20 cellular contexts compared by ENCODE assay signal in genomic region chr22:19396934-19397728, GRCh38. TPM values are rescaled to one million over a fixed set of nuclear protein-coding genes. Genes with fewer than 3 reads are reported as not detected.
DNase-seq lines count a peak whose midpoint lies in the region; ATAC-seq, FAIRE-seq and TF ChIP-seq lines count a peak whose summit lies in the region.
"Had no signal": no experiment of that assay in that cellular context is flagged by ENCODE, and none has a peak within 500 bp of the region (broad histone marks: within the 10 kb centered on the region; RNA-seq: fewer than 3 reads in every experiment).

No MANE protein-coding gene starts in this region.

- intact Hi-C loops in heart left ventricle (cut with DNase I), result loop anchor here in 1 of 10 donors (10.0 kb wide), 1 partner anchor 212 kb away; no protein-coding TSS in a partner anchor
- intact Hi-C loops in cardiac septum (cut with DNase I), result no loop called here
- intact Hi-C loops in K562 (cut with micrococcal nuclease), result loop anchor here (1.0 to 10.0 kb wide), 6 partner anchors 11 to 228 kb away; partner anchors contain the start of genes C22orf39, CDC45 and UFD1
- intact Hi-C loops in upper lobe of right lung (cut with DNase I), result no loop called here

- peak; percentile 98 for TF ChIP-seq EP300 in K562 (IDR thresholded peaks at IDR 0.05; ENCODE audit: low read length)

- POLR2A ChIA-PET in K562 (lab: Yijun Ruan, JAX), result interaction anchor here (0.6 to 15.8 kb wide), 28 partner anchors 10 to 625 kb away, joined by 3 to 245 read pairs (median 6); partner anchors contain the start of genes C22orf39, CDC45, DGCR2 and HIRA

- TF ChIP-seq CTCF in heart left ventricle (IDR thresholded peaks at IDR 0.05) (no peak), K562 (IDR thresholded peaks at IDR 0.05 in 2 of 3, conservative IDR thresholded peaks at IDR 0.05 in 1 of 3; ENCODE audit: insufficient read depth in 2 of 3, low read depth in 1 of 3, low read length in 3 of 3) (no peak), upper lobe of right lung (IDR thresholded peaks at IDR 0.05) (no peak)

- peaks cover 0 to 99% (median 92%) of the 10 kb centered on the region in 9 donors for H3K36me3 ChIP-seq in heart left ventricle
- H3K36me3 ChIP-seq in K562 (ENCODE audit: control insufficient read depth, insufficient read depth, low read length), result peaks cover 94% of the 10 kb centered on the region
- peaks cover 75% of the 10 kb centered on the region for H3K36me3 ChIP-seq in upper lobe of right lung

- peak overlapping the region; percentile 48 for H3K4me2 ChIP-seq in K562 (ENCODE audit: insufficient read depth, low read length)
- H3K4me2 ChIP-seq: BLaER1 treated with 17β-estradiol and CSF1 and Interleukin-3, amounts not matched to agents 10 nM and 100 nM had no signal

- H3K27ac ChIP-seq in heart left ventricle (peak overlapping the region in 1 of 12 donors; percentile 42), K562 (ENCODE audit: extremely low read depth, low read depth, low read length) (peak overlapping the region; percentile 73), upper lobe of right lung (no peak overlapping the region)
- H3K27ac ChIP-seq: BLaER1 treated with 17β-estradiol and CSF1 and Interleukin-3, amounts not matched to agents 10 nM and 100 nM; SJSA1 had no signal

- peak; percentile 100 for FAIRE-seq in K562 (lab: Jason Lieb, UNC)
- FAIRE-seq: H54, HepG2 had no signal

- ATAC-seq in heart left ventricle, result peak in 3 of 4 donors; percentile 52 to 93 (median 91)
- peak; percentile 98 for ATAC-seq in K562
- no peak for ATAC-seq in left lobe of liver
- no peak for ATAC-seq in upper lobe of right lung
- ATAC-seq: CD8-positive, alpha-beta T cell; HepG2 had no signal

- DNase-seq in heart left ventricle (peak in 1 of 5 donors; percentile 65), cardiac septum (ENCODE audit: low spot score) (no peak), NCI-H446 treated with DMSO at 0.1 percent for 48 hours (lab: John Stamatoyannopoulos, UW) (peak; percentile 21), K562 (ENCODE audit: extremely low read depth in 1 of 4, low spot score in 3 of 4) (peak; percentile 97 to 100 (median 99)), left lobe of liver (ENCODE audit: low spot score) (peak; percentile 34), hepatic stellate cell (ENCODE audit: low spot score) (no peak), upper lobe of right lung (no peak)
- no peak for DNase-seq in stimulated activated CD4-positive, alpha-beta T cell treated with anti-CD3 and anti-CD28 coated beads, Interleukin-4, amount 100 ng/mL, for 1 hour
- DNase-seq: CD8-positive, alpha-beta T cell; DMS79 treated with DMSO at 0.1 percent for 48 hours; HFFc6; KG1; NCI-H1417; NCI-H2029; NCI-H510A treated with DMSO at 0.1 percent for 48 hours; NCI-H82 had no signal

- H3K9me3 ChIP-seq in heart left ventricle, result no peaks in the 10 kb centered on the region
- H3K9me3 ChIP-seq in K562 (replicated peaks; ENCODE audit: control insufficient read depth, insufficient read depth, low read depth, low read length), result no peaks in the 10 kb centered on the region
- no peaks in the 10 kb centered on the region for H3K9me3 ChIP-seq in upper lobe of right lung
- H3K9me3 ChIP-seq: BLaER1 treated with 17β-estradiol and CSF1 and Interleukin-3, amounts not matched to agents 10 nM and 100 nM; SJSA1 had no signal

- peak overlapping the region; percentile 28 for H2AFZ ChIP-seq in K562 (ENCODE audit: low read depth, low read length)

- H3K4me3 ChIP-seq in heart left ventricle, result no peak overlapping the region
- H3K4me3 ChIP-seq in K562, result no peak overlapping the region; the same call in 1 of the 2 replicates
- H3K4me3 ChIP-seq in upper lobe of right lung, result no peak overlapping the region
- H3K4me3 ChIP-seq: BLaER1 treated with 17β-estradiol and CSF1 and Interleukin-3, amounts not matched to agents 10 nM and 100 nM; SJSA1 had no signal

- no peaks in the 10 kb centered on the region for H3K27me3 ChIP-seq in heart left ventricle
- no peaks in the 10 kb centered on the region for H3K27me3 ChIP-seq in K562 (ENCODE audit: control insufficient read depth in 2 of 2, insufficient read depth in 2 of 2, low read length in 2 of 2)
- H3K27me3 ChIP-seq in upper lobe of right lung, result no peaks in the 10 kb centered on the region
- H3K27me3 ChIP-seq: BLaER1 treated with 17β-estradiol and CSF1 and Interleukin-3, amounts not matched to agents 10 nM and 100 nM; SJSA1 had no signal

- CTCF ChIA-PET in K562 (lab: Yijun Ruan, JAX; ENCODE audit: low intra/inter-chr PET ratio), result interaction anchor here (0.6 to 1.0 kb wide), 3 partner anchors 23 to 285 kb away, joined by 3 read pairs; no protein-coding TSS in a partner anchor

- H3K4me1 ChIP-seq in heart left ventricle (peaks cover 0 to 5% (median 0%) of the 10 kb centered on the region in 12 donors), K562 (replicated peaks in 1 of 2; ENCODE audit: control insufficient read depth in 2 of 2, insufficient read depth in 2 of 2, low read length in 2 of 2) (peaks cover 31 to 32% of the 10 kb centered on the region in 2 experiments), upper lobe of right lung (no peaks in the 10 kb centered on the region)
- H3K4me1 ChIP-seq: BLaER1 treated with 17β-estradiol and CSF1 and Interleukin-3, amounts not matched to agents 10 nM and 100 nM; SJSA1 had no signal

- WGBS in heart left ventricle, 4 donors, result 65 to 78% (median 68%) methylated on average over 6 of the region's 6 CpGs
- WGBS in K562 (ENCODE audit: insufficient coverage, low coverage, missing lambda C conversion rate), result 3% methylated on average over 6 of the region's 6 CpGs

- H3K9ac ChIP-seq in K562 (ENCODE audit: insufficient read depth in 1 of 2, low read depth in 2 of 2, low read length in 2 of 2), result peak overlapping the region; percentile 54 to 80; a peak in 3 of 4 replicates
- H3K9ac ChIP-seq: BLaER1 treated with 17β-estradiol and CSF1 and Interleukin-3, amounts not matched to agents 10 nM and 100 nM had no signal

- no TSS peak for BruUV-seq in K562 (replicated peaks; lab: Mats Ljungman, UMichigan)

- peak in 1 of 2 experiments; percentile 37; a peak in 1 of 4 replicates for TF ChIP-seq RAD21 in K562 (CRISPR knock-in tag; conservative IDR thresholded peaks at IDR 0.05 in 1 of 2, IDR thresholded peaks at IDR 0.05 in 1 of 2)

- H3K79me2 ChIP-seq in K562 (ENCODE audit: control insufficient read depth, insufficient read depth, low read length), result peaks cover 15% of the 10 kb centered on the region; the same call in 2 of the 3 replicates

- H3K9me1 ChIP-seq in K562 (ENCODE audit: control insufficient read depth, insufficient read depth, low read length), result peaks cover 11% of the 10 kb centered on the region

- 0 out of 2 replicates have a peak, but pooled peaks cover 5% of the 10 kb centered on the region for H4K20me1 ChIP-seq in K562 (replicated peaks; ENCODE audit: control insufficient read depth, insufficient read depth, low read length)

- no peak for TF ChIP-seq POLR2A in heart left ventricle (IDR thresholded peaks at IDR 0.05)
- no peak for TF ChIP-seq POLR2A in K562 (conservative IDR thresholded peaks at IDR 0.05)

- in situ Hi-C loops in K562 (cut with MboI), result no loop called here

RNA-seq across cellular contexts. Expression of gene HIRA, which starts 34.4 kb away (rescaled TPM):
- total RNA-seq in heart left ventricle (10 to 100 TPM; 13.0 to 25.4 (median 17.3) TPM), cardiac septum (15.0 TPM), K562 (2014; rRNA removed) (58.3 and 70.6 TPM in 2 replicates), K562 (2014; rRNA removed; fragmentation: Illumina TruSeq; extraction: Trizol) (53.9 and 54.0 TPM in 2 replicates), K562 (2015; rRNA removed; fragmentation: Illumina TruSeq; extraction: Trizol) (57.5 and 58.4 TPM in 2 replicates), K562 (2021) (115 and 132 TPM in 2 replicates), left lobe of liver (20.2 TPM), upper lobe of right lung (23.3 TPM)
- polyA plus RNA-seq in heart left ventricle (10 to 100 TPM in 1 of 2 donors, 1 to 10 TPM in 1; 3.7 to 17.8 TPM), K562 (2011; rRNA removed) (71.7 and 82.2 TPM in 2 replicates), K562 (2014; fragmentation: Illumina TruSeq; extraction: Trizol) (106 and 114 TPM in 2 replicates), K562 (2014; fragmentation: Nextera tagmentation; extraction: Ambion mirVana) (1 to 10 TPM in 1 of 2 experiments, under 1 TPM in 1; 0.96 to 1.2 TPM), K562 (2014; rRNA removed) (80.0 and 80.8 TPM in 2 replicates)
- total RNA-seq in K562 (2011; cell fraction: chromatin; rRNA removed; ENCODE audit: low replicate concordance), result 103 and 120 TPM in 2 replicates
- 79.7 and 81.6 TPM in 2 replicates for total RNA-seq in K562 (2011; cell fraction: nucleolus; rRNA removed)
- total RNA-seq in K562 (2011; cell fraction: nucleoplasm; rRNA removed), result 66.5 and 67.1 TPM in 2 replicates
- polyA plus RNA-seq in K562 (2011; cell fraction: cytosol; rRNA removed), result 105 and 109 TPM in 2 replicates
- polyA plus RNA-seq in K562 (2011; cell fraction: nucleus; rRNA removed), result 104 and 124 TPM in 2 replicates
- polyA plus RNA-seq in K562 (2012), result 91.6 and 91.8 TPM in 2 replicates
- polyA minus RNA-seq in K562 (2011; rRNA and poly(A)+ RNA removed), result 93.7 and 126 TPM in 2 replicates
- 65.3 and 93.4 TPM in 2 replicates for polyA minus RNA-seq in K562 (2011; cell fraction: cytosol; rRNA and poly(A)+ RNA removed)
- polyA minus RNA-seq in K562 (2011; cell fraction: nucleus; rRNA and poly(A)+ RNA removed), result 30.3 and 61.3 TPM in 2 replicates

RNA-seq across cellular contexts. Expression of gene MRPL40, which starts 35.2 kb away (rescaled TPM):
- total RNA-seq in heart left ventricle (10 to 100 TPM; 39.9 to 62.7 (median 54.2) TPM), cardiac septum (44.1 TPM), K562 (2014; rRNA removed) (160 and 182 TPM in 2 replicates), K562 (2014; rRNA removed; fragmentation: Illumina TruSeq; extraction: Trizol) (208 and 209 TPM in 2 replicates), K562 (2015; rRNA removed; fragmentation: Illumina TruSeq; extraction: Trizol) (181 and 198 TPM in 2 replicates), K562 (2021) (132 and 144 TPM in 2 replicates), left lobe of liver (27.8 TPM), upper lobe of right lung (20.5 TPM)
- polyA plus RNA-seq in heart left ventricle (100 to 1,000 TPM in 1 of 2 donors, 10 to 100 TPM in 1; 42.1 to 119 TPM), K562 (2011; rRNA removed) (175 and 219 TPM in 2 replicates), K562 (2014; fragmentation: Illumina TruSeq; extraction: Trizol) (197 and 237 TPM in 2 replicates), K562 (2014; fragmentation: Nextera tagmentation; extraction: Ambion mirVana) (100 to 1,000 TPM; 601 to 652 TPM), K562 (2014; rRNA removed) (223 TPM in 2 replicates)
- total RNA-seq in K562 (2011; cell fraction: chromatin; rRNA removed; ENCODE audit: low replicate concordance), result 13.9 and 26.1 TPM in 2 replicates
- 29.0 and 32.5 TPM in 2 replicates for total RNA-seq in K562 (2011; cell fraction: nucleolus; rRNA removed)
- 25.1 and 32.0 TPM in 2 replicates for total RNA-seq in K562 (2011; cell fraction: nucleoplasm; rRNA removed)
- polyA plus RNA-seq in K562 (2011; cell fraction: cytosol; rRNA removed), result 88.3 and 113 TPM in 2 replicates
- polyA plus RNA-seq in K562 (2011; cell fraction: nucleus; rRNA removed), result 34.6 and 66.5 TPM in 2 replicates
- polyA plus RNA-seq in K562 (2012), result 159 TPM in 2 replicates
- polyA minus RNA-seq in K562 (2011; rRNA and poly(A)+ RNA removed), result 52.5 and 73.2 TPM in 2 replicates
- polyA minus RNA-seq in K562 (2011; cell fraction: cytosol; rRNA and poly(A)+ RNA removed), result 31.3 and 34.3 TPM in 2 replicates
- 12.0 and 31.3 TPM in 2 replicates for polyA minus RNA-seq in K562 (2011; cell fraction: nucleus; rRNA and poly(A)+ RNA removed)

RNA-seq across cellular contexts. Expression of gene C22orf39, which starts 50.4 kb away (rescaled TPM):
- total RNA-seq in heart left ventricle, result 100 to 1,000 TPM in 2 of 9 donors, 10 to 100 TPM in 7; 39.1 to 115 (median 64.5) TPM
- polyA plus RNA-seq in heart left ventricle, result 10 to 100 TPM; 43.2 to 48.7 TPM
- 48.7 TPM for total RNA-seq in cardiac septum
- 119 and 122 TPM in 2 replicates for total RNA-seq in K562 (2011; cell fraction: chromatin; rRNA removed; ENCODE audit: low replicate concordance)
- total RNA-seq in K562 (2011; cell fraction: nucleolus; rRNA removed), result 71.8 and 76.0 TPM in 2 replicates
- total RNA-seq in K562 (2011; cell fraction: nucleoplasm; rRNA removed), result 107 and 142 TPM in 2 replicates
- 94.7 and 124 TPM in 2 replicates for total RNA-seq in K562 (2014; rRNA removed)
- total RNA-seq in K562 (2014; rRNA removed; fragmentation: Illumina TruSeq; extraction: Trizol), result 57.2 and 59.5 TPM in 2 replicates
- total RNA-seq in K562 (2015; rRNA removed; fragmentation: Illumina TruSeq; extraction: Trizol), result 61.3 and 63.2 TPM in 2 replicates
- 66.8 and 68.0 TPM in 2 replicates for total RNA-seq in K562 (2021)
- 139 and 244 TPM in 2 replicates for polyA plus RNA-seq in K562 (2011; rRNA removed)
- polyA plus RNA-seq in K562 (2011; cell fraction: cytosol; rRNA removed), result 164 and 257 TPM in 2 replicates
- 71.0 and 99.7 TPM in 2 replicates for polyA plus RNA-seq in K562 (2011; cell fraction: nucleus; rRNA removed)
- polyA plus RNA-seq in K562 (2012), result 87.8 and 120 TPM in 2 replicates
- 68.6 and 73.5 TPM in 2 replicates for polyA plus RNA-seq in K562 (2014; fragmentation: Illumina TruSeq; extraction: Trizol)
- 10 to 100 TPM; 20.4 to 25.9 TPM for polyA plus RNA-seq in K562 (2014; fragmentation: Nextera tagmentation; extraction: Ambion mirVana)
- polyA plus RNA-seq in K562 (2014; rRNA removed), result 112 and 121 TPM in 2 replicates
- polyA minus RNA-seq in K562 (2011; rRNA and poly(A)+ RNA removed), result 116 and 185 TPM in 2 replicates
- 49.4 and 80.5 TPM in 2 replicates for polyA minus RNA-seq in K562 (2011; cell fraction: cytosol; rRNA and poly(A)+ RNA removed)
- polyA minus RNA-seq in K562 (2011; cell fraction: nucleus; rRNA and poly(A)+ RNA removed), result 24.9 and 58.9 TPM in 2 replicates
- 12.0 TPM for total RNA-seq in left lobe of liver
- 35.6 TPM for total RNA-seq in upper lobe of right lung

Comparison
In these comparisons a context has a peak if more than half of its experiments do, and no peak if none do; other contexts are left out.
1. ATAC-seq: peak in heart left ventricle (3 of 4) and K562 (single experiment); none in left lobe of liver (single experiment) and upper lobe of right lung (single experiment).
2. DNase-seq: peak in NCI-H446 treated with DMSO at 0.1 percent for 48 hours (single experiment), K562 (4 of 4) and left lobe of liver (single experiment); none in cardiac septum (single experiment), stimulated activated CD4-positive, alpha-beta T cell treated with anti-CD3 and anti-CD28 coated beads, Interleukin-4, amount 100 ng/mL, for 1 hour (single experiment), hepatic stellate cell (single experiment) and upper lobe of right lung (single experiment).